In genomic region chr17:27332485-27333409, GRCh38 we compare ENCODE assay signal across 8 cellular contexts. TPM values are rescaled to one million over a fixed set of nuclear protein-coding genes. Genes with fewer than 3 reads are reported as not detected.
DNase-seq lines count a peak whose midpoint lies in the region; ATAC-seq and TF ChIP-seq lines count a peak whose summit lies in the region.

No MANE protein-coding gene starts in this region.

- peak overlapping the region; percentile 78 for H3K4me3 Mint-ChIP-seq in activated T-cell treated with anti-CD3 and anti-CD28 coated beads, Interleukin-2, amount 50 U/mL, for 24 hours

- intact Hi-C loops in PC-3 (cut with micrococcal nuclease): loop anchor here (1.0 to 5.0 kb wide), 3 partner anchors 35 to 96 kb away; no protein-coding TSS in a partner anchor

- H3K27me3 ChIP-seq in PC-3 (ENCODE audit: low read length) (no peaks in the 10 kb centered on the region), esophagus (ENCODE audit: control insufficient read depth in 1 of 2, insufficient read depth in 2 of 2, low read length in 2 of 2) (no peaks in the 10 kb centered on the region), muscle layer of duodenum (ENCODE audit: low read depth, low read length) (no peaks in the 10 kb centered on the region)

- peak overlapping the region; percentile 72 for H3K9ac ChIP-seq in PC-3 (ENCODE audit: low read length)

- no peaks in the 10 kb centered on the region for H4K20me1 ChIP-seq in PC-3 (ENCODE audit: low read length)

- POLR2A ChIA-PET in PC-3 (lab: Charles Lee; ENCODE audit: unreplicated experiment): no interaction called here

- H3K27ac ChIP-seq in PC-3 (ENCODE audit: low read length) (peak overlapping the region; percentile 83), esophagus (ENCODE audit: low read depth in 2 of 2, low read length in 1 of 2) (peak overlapping the region; percentile 91 to 97), muscle layer of duodenum (ENCODE audit: low read length) (peak overlapping the region; percentile 88)

- H3K4me1 ChIP-seq in PC-3 (ENCODE audit: insufficient read depth, low read length) (peaks cover 16% of the 10 kb centered on the region), esophagus (ENCODE audit: control insufficient read depth in 2 of 2, insufficient read depth in 2 of 2, low read length in 1 of 2) (peaks cover 2 to 4% of the 10 kb centered on the region in 2 donors), muscle layer of duodenum (ENCODE audit: control insufficient read depth in 1 of 2, insufficient read depth in 2 of 2, low read length in 2 of 2) (peaks cover 0 to 12% of the 10 kb centered on the region in 2 donors)

- peak; percentile 75 for TF ChIP-seq CTCF in PC-3 (conservative IDR thresholded peaks at IDR 0.05; ENCODE audit: low read depth, low read length)

- no TSS peak for BruUV-seq in PC-3 (replicated peaks; lab: Mats Ljungman, UMichigan)

- H3K9me3 ChIP-seq in PC-3 (ENCODE audit: low read length): no peaks in the 10 kb centered on the region
- H3K9me3 ChIP-seq in esophagus (ENCODE audit: control insufficient read depth in 2 of 2, insufficient read depth in 1 of 2, low read depth in 1 of 2, low read length in 1 of 2): no peaks in the 10 kb centered on the region
- no peaks in the 10 kb centered on the region for H3K9me3 ChIP-seq in muscle layer of duodenum (ENCODE audit: control insufficient read depth in 1 of 2, low read length in 2 of 2)

- no peaks in the 10 kb centered on the region for H3K9me3 Mint-ChIP-seq in activated T-cell treated with anti-CD3 and anti-CD28 coated beads, Interleukin-2, amount 50 U/mL, for 24 hours

- CTCF ChIA-PET in PC-3 (lab: Charles Lee): interaction anchor here (0.5 to 1.3 kb wide), 6 partner anchors 20 to 267 kb away, joined by 3 to 18 read pairs (median 7); partner anchors contain the start of gene WSB1

- peak overlapping the region; percentile 90 for H2AFZ ChIP-seq in PC-3 (ENCODE audit: low read length)

- H3K4me1 Mint-ChIP-seq in activated T-cell treated with anti-CD3 and anti-CD28 coated beads, Interleukin-2, amount 50 U/mL, for 24 hours (ENCODE audit: low read depth): peaks cover 22% of the 10 kb centered on the region

- 1 to 2% methylated on average over 52 of the region's 52 CpGs for WGBS in esophagus, 2 donors

- H3K27ac Mint-ChIP-seq in activated T-cell treated with anti-CD3 and anti-CD28 coated beads, Interleukin-2, amount 50 U/mL, for 24 hours: peak overlapping the region; percentile 92

- no peaks in the 10 kb centered on the region for H3K36me3 Mint-ChIP-seq in activated T-cell treated with anti-CD3 and anti-CD28 coated beads, Interleukin-2, amount 50 U/mL, for 24 hours (ENCODE audit: low read depth)

- no peaks in the 10 kb centered on the region for H3K27me3 Mint-ChIP-seq in activated T-cell treated with anti-CD3 and anti-CD28 coated beads, Interleukin-2, amount 50 U/mL, for 24 hours

- H3K9me2 ChIP-seq in PC-3 (replicated peaks; ENCODE audit: low read length): no peaks in the 10 kb centered on the region

- ATAC-seq in GM21526 (IDR thresholded peaks at IDR 0.05; ENCODE audit: low FRiP score, unreplicated experiment) (peak; percentile 83), PC-3 (peak; percentile 95)

- peak overlapping the region; percentile 95 for H3K4me2 ChIP-seq in PC-3 (ENCODE audit: low read length)

- no peaks in the 10 kb centered on the region for H3K79me2 ChIP-seq in PC-3 (ENCODE audit: low read length)

- H3K36me3 ChIP-seq in PC-3 (ENCODE audit: low read depth, low read length): no peaks in the 10 kb centered on the region
- H3K36me3 ChIP-seq in esophagus (ENCODE audit: control insufficient read depth in 2 of 2, insufficient read depth in 2 of 2, low read length in 1 of 2): no peaks in the 10 kb centered on the region
- H3K36me3 ChIP-seq in muscle layer of duodenum (ENCODE audit: control insufficient read depth in 1 of 2, insufficient read depth in 2 of 2, low read length in 2 of 2): no peaks in the 10 kb centered on the region

- H3K4me3 ChIP-seq in PC-3 (ENCODE audit: low read length): peak overlapping the region; percentile 74
- H3K4me3 ChIP-seq in esophagus (ENCODE audit: low read depth in 1 of 2, low read length in 2 of 2): peak overlapping the region; percentile 43 to 44
- H3K4me3 ChIP-seq in muscle layer of duodenum (ENCODE audit: low read depth in 1 of 2, low read length in 2 of 2): peak overlapping the region; percentile 66 to 72

- peak; percentile 68 for DNase-seq in DMS114 treated with DMSO at 0.1 percent for 48 hours (lab: John Stamatoyannopoulos, UW; ENCODE audit: unreplicated experiment)
- DNase-seq in HuH-7 (ENCODE audit: low spot score): peak; percentile 85
- DNase-seq in PC-3: peak; percentile 95
- DNase-seq in activated T-cell treated with anti-CD3 and anti-CD28 coated beads, Interleukin-2, amount 50 U/mL, for 24 hours: peak; percentile 90
- peak; percentile 72 for DNase-seq in stimulated activated CD8-positive, alpha-beta memory T cell treated with anti-CD3 and anti-CD28 coated beads, Interleukin-7, amount 100 ng/mL, for 24 hours (ENCODE audit: low read depth)

- no peaks in the 10 kb centered on the region for H3F3A ChIP-seq in PC-3 (ENCODE audit: low read length, unreplicated experiment)

RNA-seq across cellular contexts. Expression of gene WSB1, which starts 38.8 kb away (rescaled TPM):
- 32.0 and 35.1 TPM in 2 replicates for total RNA-seq in PC-3 (2014; rRNA removed)
- polyA plus RNA-seq in esophagus: 10 to 100 TPM; 64.4 to 67.1 TPM

Comparison
In these comparisons a context has a peak if more than half of its experiments do, and no peak if none do; other contexts are left out.
1. Peak in every context shown above with its lines: DNase-seq, ATAC-seq, H3K4me3 ChIP-seq and H3K27ac ChIP-seq.